Comparison of ENCODE assay signal across 8 cellular contexts in genomic region chr1:27961646-27962221, GRCh38. TPM values are rescaled to one million over a fixed set of nuclear protein-coding genes. Genes with fewer than 3 reads are reported as not detected.
DNase-seq lines count a peak whose midpoint lies in the region; ATAC-seq and TF ChIP-seq lines count a peak whose summit lies in the region.

No MANE protein-coding gene starts in this region.

- H3K27ac ChIP-seq in HEK293 (ENCODE audit: extremely low read depth, low read depth, low read length), result no peak overlapping the region
- H3K27ac ChIP-seq in breast epithelium, result peak overlapping the region; percentile 93 to 95

- peaks cover 3 to 38% of the 10 kb centered on the region in 2 experiments; a peak in 2 of 3 replicates for H3K36me3 ChIP-seq in HEK293 (ENCODE audit: control insufficient read depth in 2 of 2, insufficient read depth in 1 of 2, low read length in 2 of 2)
- H3K36me3 ChIP-seq in breast epithelium, result no peaks in the 10 kb centered on the region

- no peaks in the 10 kb centered on the region for H3K9me3 Mint-ChIP-seq in natural killer cell

- no peak for TF ChIP-seq CTCF in AG10803 (conservative IDR thresholded peaks at IDR 0.05; ENCODE audit: low read length)
- no peak for TF ChIP-seq CTCF in HEK293 (tag by site-specific recombination; IDR thresholded peaks at IDR 0.05)
- TF ChIP-seq CTCF in breast epithelium (IDR thresholded peaks at IDR 0.05), result no peak
- no peak for TF ChIP-seq CTCF in natural killer cell (IDR thresholded peaks at IDR 0.05)

- TF ChIP-seq POLR2A in breast epithelium (IDR thresholded peaks at IDR 0.05), result no peak

- H3K27ac Mint-ChIP-seq in natural killer cell, result peak overlapping the region; percentile 70 to 80

- no peaks in the 10 kb centered on the region for H3K27me3 ChIP-seq in breast epithelium

- H3K36me3 Mint-ChIP-seq in natural killer cell, result no peaks in the 10 kb centered on the region

- intact Hi-C loops in breast epithelium (cut with DNase I; ENCODE audit: low total_unique reads), result no loop called here
- intact Hi-C loops in natural killer cell (cut with micrococcal nuclease), result no loop called here

- H3K4me1 ChIP-seq in HEK293 (ENCODE audit: control insufficient read depth, insufficient read depth, low read length) (no peaks in the 10 kb centered on the region), breast epithelium (peaks cover 0 to 4% of the 10 kb centered on the region in 2 donors)

- H3K9me3 ChIP-seq in HEK293 (ENCODE audit: control insufficient read depth, insufficient read depth, low read depth, low read length) (no peaks in the 10 kb centered on the region), breast epithelium (no peaks in the 10 kb centered on the region)

- H3K4me1 Mint-ChIP-seq in natural killer cell, result peaks cover 12 to 32% of the 10 kb centered on the region in 2 donors

- CTCF ChIA-PET in HEK293 (lab: Yijun Ruan, JAX), result interaction anchor here (0.7 to 1.2 kb wide), 3 partner anchors 12 to 104 kb away, joined by 3 to 7 read pairs (median 3); no protein-coding TSS in a partner anchor

- DNase-seq in AG10803 (ENCODE audit: low read depth) (no peak), breast epithelium (ENCODE audit: low spot score in 2 of 2) (no peak), natural killer cell (no peak), NCI-H2029 (lab: John Stamatoyannopoulos, UW) (no peak), medulla oblongata (ENCODE audit: extremely low spot score) (no peak)
- no peak for DNase-seq in NK-92 treated with Interleukin-12 subunit alpha and Interleukin-12 subunit beta, amount 100 ng/mL, for 24 hours (lab: John Stamatoyannopoulos, UW)

- H3K27me3 Mint-ChIP-seq in natural killer cell (ENCODE audit: low read depth in 2 of 2), result no peaks in the 10 kb centered on the region

- peak overlapping the region; percentile 82 for H3K4me3 ChIP-seq in AG10803 (ENCODE audit: low read length)
- H3K4me3 ChIP-seq in HEK293 (ENCODE audit: low read depth, low read length), result no peak overlapping the region
- peak overlapping the region in 2 of 3 donors; percentile 77 to 92 for H3K4me3 ChIP-seq in breast epithelium

- ATAC-seq in natural killer cell (no peak), HG03175 (IDR thresholded peaks at IDR 0.05; ENCODE audit: unreplicated experiment) (no peak)

- POLR2A ChIA-PET in HEK293 (lab: Yijun Ruan, JAX), result interaction anchor here (0.8 to 1.1 kb wide), 2 partner anchors 10 to 132 kb away, joined by 4 to 5 read pairs; no protein-coding TSS in a partner anchor

- H3K4me3 Mint-ChIP-seq in natural killer cell, result peak overlapping the region; percentile 86

TF ChIP-seq in HEK293, 187 proteins besides CTCF, POLR2A, EP300 and RAD21 (continues in another document):
- TF ChIP-seq, protein P1, sequence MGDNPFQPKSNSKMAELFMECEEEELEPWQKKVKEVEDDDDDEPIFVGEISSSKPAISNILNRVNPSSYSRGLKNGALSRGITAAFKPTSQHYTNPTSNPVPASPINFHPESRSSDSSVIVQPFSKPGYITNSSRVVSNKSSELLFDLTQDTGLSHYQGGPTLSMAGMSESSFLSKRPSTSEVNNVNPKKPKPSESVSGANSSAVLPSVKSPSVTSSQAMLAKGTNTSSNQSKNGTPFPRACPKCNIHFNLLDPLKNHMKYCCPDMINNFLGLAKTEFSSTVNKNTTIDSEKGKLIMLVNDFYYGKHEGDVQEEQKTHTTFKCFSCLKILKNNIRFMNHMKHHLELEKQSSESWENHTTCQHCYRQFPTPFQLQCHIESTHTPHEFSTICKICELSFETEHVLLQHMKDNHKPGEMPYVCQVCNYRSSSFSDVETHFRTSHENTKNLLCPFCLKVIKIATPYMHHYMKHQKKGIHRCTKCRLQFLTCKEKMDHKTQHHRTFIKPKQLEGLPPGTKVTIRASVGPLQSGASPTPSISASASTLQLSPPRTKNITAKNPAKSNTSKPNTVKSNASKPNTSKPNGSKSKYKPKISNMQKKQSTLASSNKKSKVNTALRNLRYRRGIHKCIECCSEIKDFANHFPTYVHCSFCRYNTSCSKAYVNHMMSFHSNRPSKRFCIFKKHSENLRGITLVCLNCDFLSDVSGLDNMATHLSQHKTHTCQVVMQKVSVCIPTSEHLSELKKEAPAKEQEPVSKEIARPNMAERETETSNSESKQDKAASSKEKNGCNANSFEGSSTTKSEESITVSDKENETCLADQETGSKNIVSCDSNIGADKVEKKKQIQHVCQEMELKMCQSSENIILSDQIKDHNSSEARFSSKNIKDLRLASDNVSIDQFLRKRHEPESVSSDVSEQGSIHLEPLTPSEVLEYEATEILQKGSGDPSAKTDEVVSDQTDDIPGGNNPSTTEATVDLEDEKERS (tag by site-specific recombination; IDR thresholded peaks at IDR 0.05), result no peak
- TF ChIP-seq ZNF654 (tag by site-specific recombination; IDR thresholded peaks at IDR 0.05; ENCODE audit: low read depth) (no peak), WT1 (tag by site-specific recombination; IDR thresholded peaks at IDR 0.05) (no peak), ZBTB1 (tag by site-specific recombination; IDR thresholded peaks at IDR 0.05) (no peak), ZNF624 (tag by site-specific recombination; IDR thresholded peaks at IDR 0.05) (no peak), ZNF335 (tag by site-specific recombination; conservative IDR thresholded peaks at IDR 0.05) (no peak), ZBTB20 (tag by site-specific recombination; IDR thresholded peaks at IDR 0.05) (peak; percentile 24; the same call in 1 of the 2 replicates), ZNF292 (tag by site-specific recombination; IDR thresholded peaks at IDR 0.05; ENCODE audit: borderline replicate concordance, low read depth) (no peak), ZNF311 (tag by site-specific recombination; IDR thresholded peaks at IDR 0.05; ENCODE audit: borderline replicate concordance) (no peak), ZBTB49 (tag by site-specific recombination; IDR thresholded peaks at IDR 0.05; ENCODE audit: low read depth) (no peak), TRIM28 (IDR thresholded peaks at IDR 0.05; ENCODE audit: borderline replicate concordance, low read length) (no peak), KLF16 (tag by site-specific recombination; IDR thresholded peaks at IDR 0.05) (no peak), ZNF354C (tag by site-specific recombination; IDR thresholded peaks at IDR 0.05; ENCODE audit: borderline replicate concordance, low read depth) (no peak), SETDB1 (IDR thresholded peaks at IDR 0.05; ENCODE audit: insufficient read length, low read length) (no peak), ZIC2 (tag by site-specific recombination; IDR thresholded peaks at IDR 0.05) (no peak), ZFP69B (tag by site-specific recombination; IDR thresholded peaks at IDR 0.05) (0 out of 2 replicates have a peak, but pooled peaks have one; percentile 50), GFI1B (tag by site-specific recombination; IDR thresholded peaks at IDR 0.05) (no peak), SP2 (tag by site-specific recombination; IDR thresholded peaks at IDR 0.05) (peak; percentile 76), ZNF391 (tag by site-specific recombination; IDR thresholded peaks at IDR 0.05; ENCODE audit: borderline replicate concordance, low read depth) (no peak), ZNF830 (tag by site-specific recombination; IDR thresholded peaks at IDR 0.05; ENCODE audit: low read depth) (no peak)
- TF ChIP-seq, protein P2, sequence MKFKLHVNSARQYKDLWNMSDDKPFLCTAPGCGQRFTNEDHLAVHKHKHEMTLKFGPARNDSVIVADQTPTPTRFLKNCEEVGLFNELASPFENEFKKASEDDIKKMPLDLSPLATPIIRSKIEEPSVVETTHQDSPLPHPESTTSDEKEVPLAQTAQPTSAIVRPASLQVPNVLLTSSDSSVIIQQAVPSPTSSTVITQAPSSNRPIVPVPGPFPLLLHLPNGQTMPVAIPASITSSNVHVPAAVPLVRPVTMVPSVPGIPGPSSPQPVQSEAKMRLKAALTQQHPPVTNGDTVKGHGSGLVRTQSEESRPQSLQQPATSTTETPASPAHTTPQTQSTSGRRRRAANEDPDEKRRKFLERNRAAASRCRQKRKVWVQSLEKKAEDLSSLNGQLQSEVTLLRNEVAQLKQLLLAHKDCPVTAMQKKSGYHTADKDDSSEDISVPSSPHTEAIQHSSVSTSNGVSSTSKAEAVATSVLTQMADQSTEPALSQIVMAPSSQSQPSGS (tag by site-specific recombination; IDR thresholded peaks at IDR 0.05; ENCODE audit: low read depth), result no peak
- TF ChIP-seq, protein P3, sequence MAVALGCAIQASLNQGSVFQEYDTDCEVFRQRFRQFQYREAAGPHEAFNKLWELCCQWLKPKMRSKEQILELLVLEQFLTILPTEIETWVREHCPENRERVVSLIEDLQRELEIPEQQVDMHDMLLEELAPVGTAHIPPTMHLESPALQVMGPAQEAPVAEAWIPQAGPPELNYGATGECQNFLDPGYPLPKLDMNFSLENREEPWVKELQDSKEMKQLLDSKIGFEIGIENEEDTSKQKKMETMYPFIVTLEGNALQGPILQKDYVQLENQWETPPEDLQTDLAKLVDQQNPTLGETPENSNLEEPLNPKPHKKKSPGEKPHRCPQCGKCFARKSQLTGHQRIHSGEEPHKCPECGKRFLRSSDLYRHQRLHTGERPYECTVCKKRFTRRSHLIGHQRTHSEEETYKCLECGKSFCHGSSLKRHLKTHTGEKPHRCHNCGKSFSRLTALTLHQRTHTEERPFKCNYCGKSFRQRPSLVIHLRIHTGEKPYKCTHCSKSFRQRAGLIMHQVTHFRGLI (tag by site-specific recombination; IDR thresholded peaks at IDR 0.05), result no peak

RNA-seq across cellular contexts. Expression of gene XKR8, which starts 2.0 kb away (rescaled TPM):
- total RNA-seq in breast epithelium, result 1 to 10 TPM; 4.2 to 6.9 (median 5.6) TPM
- total RNA-seq in natural killer cell, result 10 to 100 TPM in 2 of 3 donors, 1 to 10 TPM in 1; 8.0 to 16.8 (median 15.5) TPM

RNA-seq across cellular contexts. Expression of gene SMPDL3B, which starts 26.9 kb away (rescaled TPM):
- total RNA-seq in breast epithelium (10 to 100 TPM in 2 of 3 donors, not detected in 1; 13.8 to 14.9 TPM), natural killer cell (under 1 TPM; 0.24 to 0.88 (median 0.75) TPM)

RNA-seq across cellular contexts. Expression of gene RPA2, which starts 47.4 kb away (rescaled TPM):
- total RNA-seq in breast epithelium, result 10 to 100 TPM; 35.8 to 42.3 (median 39.0) TPM
- total RNA-seq in natural killer cell, result 10 to 100 TPM; 40.6 to 60.1 (median 50.1) TPM
